ENCODE assay signal across 7 cellular contexts in genomic region chr4:26022346-26022891, GRCh38.
DNase-seq lines count a peak whose midpoint lies in the region; ATAC-seq and TF ChIP-seq lines count a peak whose summit lies in the region.

No MANE protein-coding gene starts in this region.

- peak; percentile 80 for DNase-seq in IMR-90
- DNase-seq in SHP77 treated with DMSO at 0.1 percent for 48 hours (lab: John Stamatoyannopoulos, UW), result peak; percentile 10
- DNase-seq in left cardiac atrium, result no peak
- peak in 1 of 2 donors; percentile 51 for DNase-seq in upper lobe of left lung
- no peak for DNase-seq in SK-N-DZ (ENCODE audit: low spot score)

- no peak overlapping the region for H3K56ac ChIP-seq in IMR-90 (ENCODE audit: extremely low read depth, insufficient read depth, low read length)

- POLR2A ChIA-PET in IMR-90 (lab: Charles Lee; ENCODE audit: unreplicated experiment), result no interaction called here

- dilution Hi-C loops in IMR-90 (cut with HindIII; ENCODE audit: low sequenced_read_pairs, unreplicated experiment), result no loop called here

- H3K4ac ChIP-seq in IMR-90 (ENCODE audit: low read depth, low read length), result no peak overlapping the region

- ATAC-seq in IMR-90 (ENCODE audit: low read depth) (peak; percentile 51), left cardiac atrium (peak; percentile 49 to 71), upper lobe of left lung (ENCODE audit: low FRiP score in 2 of 2) (peak; percentile 57 to 85), HG03175 (IDR thresholded peaks at IDR 0.05; ENCODE audit: unreplicated experiment) (no peak), GM21526 (IDR thresholded peaks at IDR 0.05; ENCODE audit: low FRiP score, unreplicated experiment) (no peak)

- H3K4me1 ChIP-seq in IMR-90 (ENCODE audit: control insufficient read depth, insufficient read depth, low read length) (peaks cover 16% of the 10 kb centered on the region), upper lobe of left lung (peaks cover 0 to 31% (median 17%) of the 10 kb centered on the region in 4 donors)

- H2BK5ac ChIP-seq in IMR-90 (ENCODE audit: low read depth, low read length, poor library complexity, severe bottlenecking), result peak overlapping the region; percentile 12

- H2AK5ac ChIP-seq in IMR-90 (ENCODE audit: low read depth, low read length), result no peak overlapping the region

- no peak for TF ChIP-seq RAD21 in IMR-90 (IDR thresholded peaks at IDR 0.05; ENCODE audit: low read length)

- H3K27me3 ChIP-seq in IMR-90 (ENCODE audit: control insufficient read depth, insufficient read depth, low read length), result peaks cover 5% of the 10 kb centered on the region
- no peaks in the 10 kb centered on the region for H3K27me3 ChIP-seq in upper lobe of left lung

- intact Hi-C loops in IMR-90 (cut with micrococcal nuclease), result loop anchor here (5.0 to 10.0 kb wide), 2 partner anchors 150 to 702 kb away; no protein-coding TSS in a partner anchor
- intact Hi-C loops in left cardiac atrium (cut with DNase I), result no loop called here

- no peak for TF ChIP-seq CTCF in IMR-90 (conservative IDR thresholded peaks at IDR 0.05; ENCODE audit: low read depth, low read length)
- no peak for TF ChIP-seq CTCF in upper lobe of left lung (IDR thresholded peaks at IDR 0.05)

- TF ChIP-seq EP300 in upper lobe of left lung (IDR thresholded peaks at IDR 0.05), result peak in 1 of 4 donors; percentile 38

- no peaks in the 10 kb centered on the region for H3K36me3 ChIP-seq in IMR-90 (ENCODE audit: control insufficient read depth, insufficient read depth, low read length)
- no peaks in the 10 kb centered on the region for H3K36me3 ChIP-seq in upper lobe of left lung

- H3K18ac ChIP-seq in IMR-90 (ENCODE audit: low read depth, low read length), result peak overlapping the region; percentile 65

- H2AFZ ChIP-seq in IMR-90 (replicated peaks; ENCODE audit: low read length, poor library complexity), result no peak overlapping the region

- CTCF ChIA-PET in IMR-90 (lab: Yijun Ruan, JAX), result interaction anchor here (0.7 to 1.9 kb wide), 2 partner anchors 35 to 962 kb away, joined by 4 to 7 read pairs; no protein-coding TSS in a partner anchor

- no peaks in the 10 kb centered on the region for H3K79me1 ChIP-seq in IMR-90 (ENCODE audit: low read depth in 1 of 2, low read length in 2 of 2)

- 17% methylated on average over 3 of the region's 6 CpGs; no CpG with 5 or more reads in 1 of the 2 experiments for WGBS in IMR-90 (ENCODE audit: extremely low coverage in 2 of 2, insufficient read length in 1 of 2), 2 experiments
- 39 to 45% methylated on average over 6 of the region's 6 CpGs for WGBS in upper lobe of left lung, 2 donors

- no peaks in the 10 kb centered on the region for H4K20me1 ChIP-seq in IMR-90 (ENCODE audit: insufficient read depth, low read length)

- H4K91ac ChIP-seq in IMR-90 (ENCODE audit: insufficient read depth, low read depth, low read length), result no peak overlapping the region; the same call in 1 of the 2 replicates

- H2BK120ac ChIP-seq in IMR-90 (ENCODE audit: low read depth, low read length), result peak overlapping the region; percentile 10; the same call in 1 of the 2 replicates

- H2BK15ac ChIP-seq in IMR-90 (ENCODE audit: low read depth, low read length), result no peak overlapping the region

- H4K8ac ChIP-seq in IMR-90 (ENCODE audit: low read depth in 2 of 2, low read length in 2 of 2), result no peak overlapping the region

- H3K23ac ChIP-seq in IMR-90 (ENCODE audit: low read depth, low read length), result no peak overlapping the region

- TF ChIP-seq POLR2A in IMR-90 (IDR thresholded peaks at IDR 0.05; ENCODE audit: low read depth, low read length), result no peak
- TF ChIP-seq POLR2A in upper lobe of left lung (IDR thresholded peaks at IDR 0.05), result no peak

- H4K5ac ChIP-seq in IMR-90 (ENCODE audit: low read depth, low read length), result peak overlapping the region; percentile 3

- no TSS peak for BruUV-seq in IMR-90 (replicated peaks; lab: Mats Ljungman, UMichigan)

- no peak overlapping the region for H2AK9ac ChIP-seq in IMR-90 (replicated peaks; ENCODE audit: low read depth, low read length, poor library complexity)

- in situ Hi-C loops in IMR-90 (cut with MboI; ENCODE audit: low sequenced_read_pairs), result loop anchor here (10.0 kb wide), 2 partner anchors 302 to 382 kb away; partner anchors contain the start of gene RBPJ

- peaks cover 4% of the 10 kb centered on the region; the same call in 1 of the 2 replicates for H3K9me1 ChIP-seq in IMR-90 (ENCODE audit: insufficient read depth, low read length)

- no peak overlapping the region for H3K14ac ChIP-seq in IMR-90 (replicated peaks; ENCODE audit: low read depth, low read length)

- H3K27ac ChIP-seq in IMR-90 (ENCODE audit: insufficient read depth, low read length) (peak overlapping the region; percentile 8; the same call in 1 of the 2 replicates), upper lobe of left lung (peak overlapping the region; percentile 72 to 85 (median 75))

- H3K9me3 ChIP-seq in IMR-90 (ENCODE audit: control insufficient read depth, insufficient read depth, low read length) (no peaks in the 10 kb centered on the region), upper lobe of left lung (no peaks in the 10 kb centered on the region)

- H3K4me2 ChIP-seq in IMR-90 (ENCODE audit: low read depth, low read length), result peak overlapping the region; percentile 66

- H2BK20ac ChIP-seq in IMR-90 (ENCODE audit: low read depth, low read length), result no peak overlapping the region

- H3K9ac ChIP-seq in IMR-90 (ENCODE audit: low read depth, low read length), result no peak overlapping the region; the same call in 1 of the 2 replicates

- H3K4me3 ChIP-seq in IMR-90 (ENCODE audit: insufficient read depth, low read depth, low read length), result no peak overlapping the region
- H3K4me3 ChIP-seq in upper lobe of left lung, result peak overlapping the region in 3 of 4 donors; percentile 17 to 32 (median 27)

TF ChIP-seq in IMR-90, 13 proteins besides CTCF, POLR2A, EP300 and RAD21:
- TF ChIP-seq BHLHE40 (IDR thresholded peaks at IDR 0.05; ENCODE audit: low read depth, low read length) (0 out of 2 replicates have a peak, but pooled peaks have one; percentile 12), FOS (IDR thresholded peaks at IDR 0.05; ENCODE audit: low read depth, low read length) (peak; percentile 33; the same call in 1 of the 2 replicates), MAFK (IDR thresholded peaks at IDR 0.05; ENCODE audit: low read depth, low read length) (no peak)

Comparison
In these comparisons a context has a peak if more than half of its experiments do, and no peak if none do; other contexts are left out.
1. ATAC-seq: peak in IMR-90 (single experiment), left cardiac atrium (2 of 2) and upper lobe of left lung (2 of 2); none in HG03175 (single experiment) and GM21526 (single experiment).
2. DNase-seq: peak in IMR-90 (single experiment) and SHP77 treated with DMSO at 0.1 percent for 48 hours (single experiment); none in left cardiac atrium (single experiment) and SK-N-DZ (single experiment).